1 cellular context compared by ENCODE assay signal in genomic region chr9:2620876-2621677, GRCh38.
TF ChIP-seq lines count a peak whose summit lies in the region.

No MANE protein-coding gene starts in this region.

TF ChIP-seq in K562, 482 proteins besides CTCF, POLR2A, EP300 and RAD21 (continued from another document):
- peak; percentile 80 for TF ChIP-seq ATF4 (CRISPR knock-in tag; IDR thresholded peaks at IDR 0.05)
- no peak for TF ChIP-seq MEIS2 (IDR thresholded peaks at IDR 0.05; ENCODE audit: partially characterized antibody)
- peak; percentile 80; the same call in 1 of the 2 replicates for TF ChIP-seq MYC (IDR thresholded peaks at IDR 0.05; ENCODE audit: low read depth, low read length)
- TF ChIP-seq MYC (CRISPR knock-in tag; IDR thresholded peaks at IDR 0.05; ENCODE audit: borderline replicate concordance, low read depth): no peak
- no peak for TF ChIP-seq MLX (CRISPR knock-in tag; conservative IDR thresholded peaks at IDR 0.05)
- no peak for TF ChIP-seq RREB1 (CRISPR knock-in tag; IDR thresholded peaks at IDR 0.05)
